ENCODE assay signal across 23 cellular contexts in the genomic region with DNA sequence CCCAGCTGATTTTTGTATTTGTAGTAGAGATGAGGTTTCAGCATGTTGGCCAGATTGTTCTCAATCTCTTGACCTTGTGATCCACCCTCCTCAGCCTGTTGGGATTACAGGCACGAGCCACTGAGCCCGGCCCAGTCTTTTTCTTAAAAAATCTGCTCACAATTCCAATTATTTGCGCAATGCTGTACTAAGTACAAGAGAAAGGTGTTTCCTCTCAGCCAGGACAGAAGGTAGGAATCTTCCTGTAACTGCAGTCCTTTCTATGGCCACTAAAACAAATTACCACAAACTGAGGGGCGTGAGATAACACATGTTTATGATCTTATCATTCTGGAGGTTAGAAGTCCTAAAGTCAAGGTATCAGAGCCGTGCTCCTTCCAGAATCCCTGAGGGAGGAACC. TPM values are rescaled to one million over a fixed set of nuclear protein-coding genes. Genes with fewer than 3 reads are reported as not detected.
A peak's percentile ranks its signal among the peaks of the same experiment; 100 is the strongest.
DNase-seq lines count a peak whose midpoint lies in the region; ATAC-seq and TF ChIP-seq lines count a peak whose summit lies in the region.
"Had no signal": no experiment of that assay in that cellular context is flagged by ENCODE, and none has a peak within 500 bp of the region (broad histone marks: within the 10 kb centered on the region; RNA-seq: fewer than 3 reads in every experiment).

No MANE protein-coding gene starts in this region.

- H3K27me3 ChIP-seq in RWPE2 (ENCODE audit: insufficient read depth, poor library complexity, severe bottlenecking), result no peaks in the 10 kb centered on the region
- no peaks in the 10 kb centered on the region for H3K27me3 ChIP-seq in testis
- no peaks in the 10 kb centered on the region for H3K27me3 ChIP-seq in upper lobe of right lung
- H3K27me3 ChIP-seq: ascending aorta, tibial nerve had no signal

- DNase-seq in activated naive CD8-positive, alpha-beta T cell treated with anti-CD3 and anti-CD28 coated beads, Interleukin-2, amount 10 ng/mL, durations not matched to agents 7 days and 5 days, result no peak
- DNase-seq in activated naive CD8-positive, alpha-beta T cell treated with anti-CD3 and anti-CD28 coated beads, Interleukin-2, amount 50 U/mL, for 24 hours, result no peak
- peak; percentile 3 for DNase-seq in RWPE2 (ENCODE audit: low spot score)
- no peak for DNase-seq in left lobe of liver (ENCODE audit: low spot score)
- peak; percentile 52 for DNase-seq in testis
- DNase-seq in NCI-H2029 (lab: John Stamatoyannopoulos, UW), result no peak
- DNase-seq in upper lobe of right lung, result no peak
- no peak for DNase-seq in activated naive CD4-positive, alpha-beta T cell treated with anti-CD3 and anti-CD28 coated beads, Interleukin-2, amount 50 U/mL, for 72 hours (ENCODE audit: low spot score in 2 of 2)
- DNase-seq: activated CD4-positive, CD25-positive, alpha-beta regulatory T cell treated with anti-CD3 and anti-CD28 coated beads, Interleukin-2, amount 50 U/mL, for 72 hours; activated CD8-positive, alpha-beta memory T cell treated with anti-CD3 and anti-CD28 coated beads for 24 hours; activated naive CD4-positive, alpha-beta T cell; activated T-cell treated with anti-CD3 and anti-CD28 coated beads, Interleukin-2, amount 50 U/mL, for 24 hours; Calu3; EL; gastrocnemius medialis; hypothalamus; stimulated activated CD4-positive, alpha-beta T cell treated with anti-CD3 and anti-CD28 coated beads, Interleukin-4, amount 100 ng/mL, for 1 hour; SW 1271 had no signal

- no peak overlapping the region for H3K4me3 Mint-ChIP-seq in activated naive CD8-positive, alpha-beta T cell treated with anti-CD3 and anti-CD28 coated beads, Interleukin-2, amount 10 ng/mL, durations not matched to agents 7 days and 5 days
- no peak overlapping the region for H3K4me3 Mint-ChIP-seq in activated naive CD8-positive, alpha-beta T cell treated with anti-CD3 and anti-CD28 coated beads, Interleukin-2, amount 50 U/mL, for 24 hours
- H3K4me3 Mint-ChIP-seq: activated T-cell treated with anti-CD3 and anti-CD28 coated beads, Interleukin-2, amount 50 U/mL, for 24 hours; central memory CD8-positive, alpha-beta T cell; stimulated activated naive CD8-positive, alpha-beta T cell treated with anti-CD3 and anti-CD28 coated beads, Interleukin-15, Interleukin-2, amounts not matched to agents 100 ng/mL and 50 ng/mL, for 24 hours had no signal

- peaks cover 12% of the 10 kb centered on the region for H3K4me1 ChIP-seq in RWPE2 (ENCODE audit: insufficient read depth, poor library complexity, severe bottlenecking)
- H3K4me1 ChIP-seq in testis, result peaks cover 11% of the 10 kb centered on the region
- peaks cover 8% of the 10 kb centered on the region for H3K4me1 ChIP-seq in upper lobe of right lung

- H3K27me3 Mint-ChIP-seq in activated naive CD8-positive, alpha-beta T cell treated with anti-CD3 and anti-CD28 coated beads, Interleukin-2, amount 10 ng/mL, durations not matched to agents 7 days and 5 days, result peaks cover 22% of the 10 kb centered on the region
- no peaks in the 10 kb centered on the region for H3K27me3 Mint-ChIP-seq in activated naive CD8-positive, alpha-beta T cell treated with anti-CD3 and anti-CD28 coated beads, Interleukin-2, amount 50 U/mL, for 24 hours
- H3K27me3 Mint-ChIP-seq: activated T-cell treated with anti-CD3 and anti-CD28 coated beads, Interleukin-2, amount 50 U/mL, for 24 hours; central memory CD8-positive, alpha-beta T cell; stimulated activated naive CD8-positive, alpha-beta T cell treated with anti-CD3 and anti-CD28 coated beads, Interleukin-15, Interleukin-2, amounts not matched to agents 100 ng/mL and 50 ng/mL, for 24 hours had no signal

- H3K9me3 ChIP-seq in RWPE2 (ENCODE audit: severe bottlenecking) (no peaks in the 10 kb centered on the region), testis (no peaks in the 10 kb centered on the region), upper lobe of right lung (no peaks in the 10 kb centered on the region)
- H3K9me3 ChIP-seq: ascending aorta, gastrocnemius medialis, tibial nerve had no signal

- peaks cover 26% of the 10 kb centered on the region for H3K4me1 Mint-ChIP-seq in activated naive CD8-positive, alpha-beta T cell treated with anti-CD3 and anti-CD28 coated beads, Interleukin-2, amount 10 ng/mL, durations not matched to agents 7 days and 5 days
- H3K4me1 Mint-ChIP-seq in activated naive CD8-positive, alpha-beta T cell treated with anti-CD3 and anti-CD28 coated beads, Interleukin-2, amount 50 U/mL, for 24 hours, result peaks cover 10% of the 10 kb centered on the region

- intact Hi-C loops in testis (cut with DNase I; ENCODE audit: low total_unique reads), result no loop called here
- intact Hi-C loops in upper lobe of right lung (cut with DNase I), result no loop called here

- TF ChIP-seq CTCF in RWPE2 (IDR thresholded peaks at IDR 0.05; ENCODE audit: poor library complexity, severe bottlenecking) (no peak), testis (IDR thresholded peaks at IDR 0.05) (peak in 1 of 3 experiments; percentile 14), upper lobe of right lung (IDR thresholded peaks at IDR 0.05) (no peak)

- no peak for ATAC-seq in activated naive CD8-positive, alpha-beta T cell treated with anti-CD3 and anti-CD28 coated beads, Interleukin-2, amount 10 ng/mL, durations not matched to agents 7 days and 5 days (ENCODE audit: low read depth)
- ATAC-seq in activated naive CD8-positive, alpha-beta T cell treated with anti-CD3 and anti-CD28 coated beads, Interleukin-2, amount 50 U/mL, for 24 hours, result no peak
- no peak for ATAC-seq in RWPE2 (ENCODE audit: low read depth)
- peak; percentile 15 for ATAC-seq in left lobe of liver
- ATAC-seq in upper lobe of right lung, result no peak
- ATAC-seq in activated naive CD4-positive, alpha-beta T cell treated with anti-CD3 and anti-CD28 coated beads, Interleukin-2, amount 50 U/mL, for 72 hours, result no peak
- ATAC-seq: gastrocnemius medialis had no signal

- H3K4me3 ChIP-seq in RWPE2 (ENCODE audit: severe bottlenecking), result no peak overlapping the region
- H3K4me3 ChIP-seq in testis, result no peak overlapping the region
- H3K4me3 ChIP-seq in upper lobe of right lung, result no peak overlapping the region
- H3K4me3 ChIP-seq: ascending aorta, gastrocnemius medialis, tibial nerve had no signal

- POLR2A ChIA-PET in activated naive CD8-positive, alpha-beta T cell treated with anti-CD3 and anti-CD28 coated beads, Interleukin-2, amount 10 ng/mL, durations not matched to agents 7 days and 5 days (lab: Charles Lee), result no interaction called here

- TF ChIP-seq POLR2A in testis (IDR thresholded peaks at IDR 0.05), result no peak

- H3K9me3 Mint-ChIP-seq in activated naive CD8-positive, alpha-beta T cell treated with anti-CD3 and anti-CD28 coated beads, Interleukin-2, amount 10 ng/mL, durations not matched to agents 7 days and 5 days, result no peaks in the 10 kb centered on the region
- no peaks in the 10 kb centered on the region for H3K9me3 Mint-ChIP-seq in activated naive CD8-positive, alpha-beta T cell treated with anti-CD3 and anti-CD28 coated beads, Interleukin-2, amount 50 U/mL, for 24 hours
- no peaks in the 10 kb centered on the region for H3K9me3 Mint-ChIP-seq in activated naive CD4-positive, alpha-beta T cell treated with anti-CD3 and anti-CD28 coated beads, Interleukin-2, amount 50 U/mL, for 72 hours
- H3K9me3 Mint-ChIP-seq: activated T-cell treated with anti-CD3 and anti-CD28 coated beads, Interleukin-2, amount 50 U/mL, for 24 hours; central memory CD8-positive, alpha-beta T cell; stimulated activated naive CD8-positive, alpha-beta T cell treated with anti-CD3 and anti-CD28 coated beads, Interleukin-15, Interleukin-2, amounts not matched to agents 100 ng/mL and 50 ng/mL, for 24 hours had no signal

- peak overlapping the region; percentile 14 for H3K27ac Mint-ChIP-seq in activated naive CD8-positive, alpha-beta T cell treated with anti-CD3 and anti-CD28 coated beads, Interleukin-2, amount 10 ng/mL, durations not matched to agents 7 days and 5 days
- no peak overlapping the region for H3K27ac Mint-ChIP-seq in activated naive CD8-positive, alpha-beta T cell treated with anti-CD3 and anti-CD28 coated beads, Interleukin-2, amount 50 U/mL, for 24 hours
- no peak overlapping the region for H3K27ac Mint-ChIP-seq in activated naive CD4-positive, alpha-beta T cell treated with anti-CD3 and anti-CD28 coated beads, Interleukin-2, amount 50 U/mL, for 72 hours
- H3K27ac Mint-ChIP-seq: activated T-cell treated with anti-CD3 and anti-CD28 coated beads, Interleukin-2, amount 50 U/mL, for 24 hours; stimulated activated naive CD8-positive, alpha-beta T cell treated with anti-CD3 and anti-CD28 coated beads, Interleukin-15, Interleukin-2, amounts not matched to agents 100 ng/mL and 50 ng/mL, for 24 hours had no signal

- H3K27ac ChIP-seq in RWPE2 (ENCODE audit: poor library complexity, severe bottlenecking) (no peak overlapping the region), testis (peak overlapping the region in 1 of 2 donors; percentile 36), upper lobe of right lung (no peak overlapping the region)
- H3K27ac ChIP-seq: ascending aorta, gastrocnemius medialis, HL-60, tibial nerve had no signal

- H3K36me3 Mint-ChIP-seq in activated naive CD8-positive, alpha-beta T cell treated with anti-CD3 and anti-CD28 coated beads, Interleukin-2, amount 10 ng/mL, durations not matched to agents 7 days and 5 days, result peaks cover 9% of the 10 kb centered on the region
- no peaks in the 10 kb centered on the region for H3K36me3 Mint-ChIP-seq in activated naive CD8-positive, alpha-beta T cell treated with anti-CD3 and anti-CD28 coated beads, Interleukin-2, amount 50 U/mL, for 24 hours (ENCODE audit: low read depth)
- H3K36me3 Mint-ChIP-seq in activated naive CD4-positive, alpha-beta T cell treated with anti-CD3 and anti-CD28 coated beads, Interleukin-2, amount 50 U/mL, for 72 hours, result no peaks in the 10 kb centered on the region

- H3K36me3 ChIP-seq in RWPE2 (ENCODE audit: low read depth) (no peaks in the 10 kb centered on the region), testis (ENCODE audit: low read depth, missing control alignments) (no peaks in the 10 kb centered on the region), upper lobe of right lung (no peaks in the 10 kb centered on the region)
- H3K36me3 ChIP-seq: ascending aorta, gastrocnemius medialis had no signal

- 65 to 68% methylated on average over 5 of the region's 5 CpGs for WGBS in testis, 2 donors

RNA-seq across cellular contexts. Expression of a gene that starts 6.9 kb away (rescaled TPM):
- 10 to 100 TPM; 14.6 to 14.9 TPM for total RNA-seq in activated naive CD8-positive, alpha-beta T cell treated with anti-CD3 and anti-CD28 coated beads, Interleukin-2, amount 10 ng/mL, durations not matched to agents 7 days and 5 days
- not detected for total RNA-seq in left lobe of liver
- 10 to 100 TPM in 1 of 2 donors, 1 to 10 TPM in 1; 2.8 to 10.7 TPM for total RNA-seq in testis
- 6.9 TPM for polyA plus RNA-seq in testis (ENCODE audit: insufficient read depth, low read depth, low replicate concordance)
- total RNA-seq in upper lobe of right lung, result 4.1 TPM
- 10 to 100 TPM in 1 of 2 donors, 1 to 10 TPM in 1; 9.6 to 23.2 TPM for total RNA-seq in activated naive CD4-positive, alpha-beta T cell treated with anti-CD3 and anti-CD28 coated beads, Interleukin-2, amount 50 U/mL, for 72 hours

RNA-seq across cellular contexts. Expression of a gene that starts 28.6 kb away (rescaled TPM):
- 10 to 100 TPM; 24.1 to 27.1 TPM for total RNA-seq in activated naive CD8-positive, alpha-beta T cell treated with anti-CD3 and anti-CD28 coated beads, Interleukin-2, amount 10 ng/mL, durations not matched to agents 7 days and 5 days
- total RNA-seq in left lobe of liver (23.6 TPM), testis (10 to 100 TPM; 19.1 to 24.3 TPM), upper lobe of right lung (19.0 TPM)
- 9.6 TPM for polyA plus RNA-seq in testis (ENCODE audit: insufficient read depth, low read depth, low replicate concordance)
- 10 to 100 TPM; 12.1 to 12.9 TPM for total RNA-seq in activated naive CD4-positive, alpha-beta T cell treated with anti-CD3 and anti-CD28 coated beads, Interleukin-2, amount 50 U/mL, for 72 hours

RNA-seq across cellular contexts. Expression of a gene that starts 58.2 kb away (rescaled TPM):
- 10 to 100 TPM; 40.7 to 43.8 TPM for total RNA-seq in activated naive CD8-positive, alpha-beta T cell treated with anti-CD3 and anti-CD28 coated beads, Interleukin-2, amount 10 ng/mL, durations not matched to agents 7 days and 5 days
- total RNA-seq in left lobe of liver (152 TPM), testis (100 to 1,000 TPM in 1 of 2 donors, 10 to 100 TPM in 1; 78.9 to 137 TPM), upper lobe of right lung (71.2 TPM)
- polyA plus RNA-seq in testis (ENCODE audit: insufficient read depth, low read depth, low replicate concordance), result 44.1 TPM
- total RNA-seq in activated naive CD4-positive, alpha-beta T cell treated with anti-CD3 and anti-CD28 coated beads, Interleukin-2, amount 50 U/mL, for 72 hours, result 10 to 100 TPM; 33.6 to 55.6 TPM

Comparison
In these comparisons a context has a peak if more than half of its experiments do, and no peak if none do; other contexts are left out.
1. DNase-seq: peak in RWPE2 (single experiment) and testis (single experiment); none in activated naive CD8-positive, alpha-beta T cell treated with anti-CD3 and anti-CD28 coated beads, Interleukin-2, amount 10 ng/mL, durations not matched to agents 7 days and 5 days (single experiment), activated naive CD8-positive, alpha-beta T cell treated with anti-CD3 and anti-CD28 coated beads, Interleukin-2, amount 50 U/mL, for 24 hours (single experiment), left lobe of liver (single experiment), NCI-H2029 (single experiment), upper lobe of right lung (single experiment) and activated naive CD4-positive, alpha-beta T cell treated with anti-CD3 and anti-CD28 coated beads, Interleukin-2, amount 50 U/mL, for 72 hours (0 of 2).